Comparison of ENCODE assay signal across 25 cellular contexts in genomic region chr19:21901861-21902260, GRCh38.
"Had no signal": no experiment of that assay in that cellular context is flagged by ENCODE, and none has a peak within 500 bp of the region (broad histone marks: within the 10 kb centered on the region; RNA-seq: fewer than 3 reads in every experiment).

No MANE protein-coding gene starts in this region.

- H3K36me3 ChIP-seq: stomach, suprapubic skin, thoracic aorta, thyroid gland, tibial artery, tibial nerve, transverse colon, upper lobe of left lung, upper lobe of right lung, uterus, vagina had no signal

- ATAC-seq: stimulated activated memory B cell treated with anti-CD40 and anti-IgM and Interleukin-4, amounts not matched to agents 10 μg/mL and 1 μg/mL and 100 μg/mL, for 72 hours; stimulated activated naive B cell treated with anti-CD40 and anti-IgM and Interleukin-4, amounts not matched to agents 10 μg/mL and 1 μg/mL and 100 μg/mL, for 72 hours; stimulated activated naive CD8-positive, alpha-beta T cell treated with anti-CD3 and anti-CD28 coated beads, Interleukin-15, amount 100 ng/mL, for 72 hours; stimulated activated naive CD8-positive, alpha-beta T cell treated with anti-CD3 and anti-CD28 coated beads, Interleukin-15, Interleukin-2, amounts not matched to agents 100 U/mL and 50 U/mL, for 24 hours; upper lobe of right lung had no signal

- H3K27me3 ChIP-seq: stomach, suprapubic skin, testis, thyroid gland, tibial artery, tibial nerve, transverse colon, upper lobe of left lung, upper lobe of right lung, uterus, vagina had no signal

- H3K4me1 ChIP-seq: stomach, suprapubic skin, testis, thyroid gland, tibial artery, tibial nerve, transverse colon, upper lobe of left lung, upper lobe of right lung, uterus, vagina had no signal

- FAIRE-seq: urothelium cell line had no signal

- DNase-seq: stimulated activated CD4-positive, alpha-beta T cell treated with anti-CD3 and anti-CD28 coated beads, Interleukin-2, amount 100 ng/mL, for 48 hours; stimulated activated CD4-positive, alpha-beta T cell treated with anti-CD3 and anti-CD28 coated beads, Interleukin-4, amount 100 ng/mL, for 1 hour; stimulated activated CD4-positive, alpha-beta T cell treated with anti-CD3 and anti-CD28 coated beads, Interleukin-4, amount 100 ng/mL, for 24 hours; stimulated activated CD4-positive, alpha-beta T cell treated with anti-CD3 and anti-CD28 coated beads, Interleukin-4, amount 100 ng/mL, for 4 hours; stimulated activated CD8-positive, alpha-beta memory T cell treated with anti-CD3 and anti-CD28 coated beads, Interleukin-4, amount 100 ng/mL, for 48 hours; stimulated activated naive B cell treated with anti-CD40 and anti-IgM and Interleukin-4, amounts not matched to agents 10 μg/mL and 1 μg/mL and 100 μg/mL, for 72 hours; stimulated activated naive CD4-positive, alpha-beta T cell; stimulated activated naive CD4-positive, alpha-beta T cell treated with Interleukin-2 at 50 U/mL for 16 hours; stimulated activated naive CD8-positive, alpha-beta T cell treated with anti-CD3 and anti-CD28 coated beads, Interleukin-15, amount 100 ng/mL, for 72 hours; stimulated activated naive CD8-positive, alpha-beta T cell treated with anti-CD3 and anti-CD28 coated beads, Interleukin-15, Interleukin-2, amounts not matched to agents 100 U/mL and 50 U/mL, for 24 hours; stomach; substantia nigra; testis; thyroid gland; tibial artery; transverse colon; upper lobe of left lung; upper lobe of right lung; uterus had no signal

- H3K27ac ChIP-seq: stomach, suprapubic skin, testis, thoracic aorta, thyroid gland, tibial artery, tibial nerve, transverse colon, upper lobe of left lung, upper lobe of right lung, uterus, vagina had no signal

- H3K4me3 ChIP-seq: stomach, suprapubic skin, testis, thoracic aorta, thyroid gland, tibial artery, tibial nerve, transverse colon, upper lobe of left lung, upper lobe of right lung, uterus, vagina had no signal

- H3K9me3 ChIP-seq: testis, thoracic aorta, thyroid gland, upper lobe of right lung, uterus, vagina had no signal
